In genomic region chr1:116179886-116180474, GRCh38 we compare ENCODE assay signal across 22 cellular contexts.
DNase-seq lines count a peak whose midpoint lies in the region; FAIRE-seq and TF ChIP-seq lines count a peak whose summit lies in the region.
"Had no signal": no experiment of that assay in that cellular context is flagged by ENCODE, and none has a peak within 500 bp of the region (broad histone marks: within the 10 kb centered on the region; RNA-seq: fewer than 3 reads in every experiment).

No MANE protein-coding gene starts in this region.

- H3K4me1 ChIP-seq in esophagus muscularis mucosa = no peaks in the 10 kb centered on the region
- H3K4me1 ChIP-seq: SJSA1 had no signal

- intact Hi-C loops in esophagus muscularis mucosa (cut with DNase I) = no loop called here

- H3K9me3 Mint-ChIP-seq in activated naive CD4-positive, alpha-beta T cell treated with anti-CD3 and anti-CD28 coated beads, Interleukin-2, amount 10 ng/mL, durations not matched to agents 7 days and 5 days = no peaks in the 10 kb centered on the region
- H3K9me3 Mint-ChIP-seq: CD8-positive, alpha-beta T cell; HFFc6 had no signal

- no peak for TF ChIP-seq CTCF in esophagus muscularis mucosa (IDR thresholded peaks at IDR 0.05)
- TF ChIP-seq CTCF in GM20000 (IDR thresholded peaks at IDR 0.05; ENCODE audit: extremely low read depth, missing control alignments) = no peak

- DNase-seq in NCI-H2196 (lab: John Stamatoyannopoulos, UW; ENCODE audit: unreplicated experiment) = peak; percentile 8
- no peak for DNase-seq in NCI-H2196 treated with DMSO at 0.1 percent for 48 hours (lab: John Stamatoyannopoulos, UW; ENCODE audit: unreplicated experiment)
- DNase-seq in NCI-H774 (lab: John Stamatoyannopoulos, UW) = peak; percentile 38
- DNase-seq in esophagus muscularis mucosa (ENCODE audit: extremely low spot score) = peak; percentile 78
- DNase-seq in urothelium cell line (ENCODE audit: low spot score) = no peak
- no peak for DNase-seq in GM20000 (ENCODE audit: low spot score)
- no peak for DNase-seq in activated naive CD4-positive, alpha-beta T cell treated with anti-CD3 and anti-CD28 coated beads, Interleukin-2, amount 10 ng/mL, durations not matched to agents 7 days and 5 days
- DNase-seq in GM19239 (ENCODE audit: insufficient read length, low spot score) = no peak
- DNase-seq: 8988T; CD8-positive, alpha-beta T cell; GF-D8; HFFc6; Karpas-422; MM.1S; NCI-H1105; NCI-H1694; NCI-H510A; SW 1271 had no signal

- no peaks in the 10 kb centered on the region for H3K4me1 Mint-ChIP-seq in activated naive CD4-positive, alpha-beta T cell treated with anti-CD3 and anti-CD28 coated beads, Interleukin-2, amount 10 ng/mL, durations not matched to agents 7 days and 5 days

- WGBS in esophagus muscularis mucosa = 86% methylated on average over 4 of the region's 4 CpGs

- H3K27ac ChIP-seq in esophagus muscularis mucosa (replicated peaks in 1 of 4) = no peak overlapping the region
- H3K27ac ChIP-seq: SJSA1 had no signal

- H3K9me3 ChIP-seq in esophagus muscularis mucosa = no peaks in the 10 kb centered on the region
- H3K9me3 ChIP-seq: SJSA1 had no signal

- H3K36me3 ChIP-seq in esophagus muscularis mucosa = no peaks in the 10 kb centered on the region
- H3K36me3 ChIP-seq: SJSA1 had no signal

- H3K27me3 Mint-ChIP-seq in activated naive CD4-positive, alpha-beta T cell treated with anti-CD3 and anti-CD28 coated beads, Interleukin-2, amount 10 ng/mL, durations not matched to agents 7 days and 5 days = peaks cover 48% of the 10 kb centered on the region

- peak; percentile 81 for FAIRE-seq in urothelium cell line (lab: Jason Lieb, UNC)
- FAIRE-seq in GM19239 (lab: Jason Lieb, UNC) = no peak
- FAIRE-seq: D721Med, GM12891, GM18507 had no signal

- no peak for TF ChIP-seq POLR2A in esophagus muscularis mucosa (IDR thresholded peaks at IDR 0.05; ENCODE audit: low read depth)

- no peaks in the 10 kb centered on the region for H3K36me3 Mint-ChIP-seq in activated naive CD4-positive, alpha-beta T cell treated with anti-CD3 and anti-CD28 coated beads, Interleukin-2, amount 10 ng/mL, durations not matched to agents 7 days and 5 days
- H3K36me3 Mint-ChIP-seq: CD8-positive, alpha-beta T cell had no signal

- CTCF ChIA-PET in activated naive CD4-positive, alpha-beta T cell treated with anti-CD3 and anti-CD28 coated beads, Interleukin-2, amount 10 ng/mL, durations not matched to agents 7 days and 5 days (lab: Charles Lee) = interaction anchor here (1.1 kb wide), 1 partner anchor 40 kb away, joined by 3 read pairs; no protein-coding TSS in a partner anchor

- no peak overlapping the region for H3K4me3 ChIP-seq in esophagus muscularis mucosa
- H3K4me3 ChIP-seq: SJSA1 had no signal

- H3K27ac Mint-ChIP-seq in activated naive CD4-positive, alpha-beta T cell treated with anti-CD3 and anti-CD28 coated beads, Interleukin-2, amount 10 ng/mL, durations not matched to agents 7 days and 5 days = no peak overlapping the region
- H3K27ac Mint-ChIP-seq: CD8-positive, alpha-beta T cell; HFFc6 had no signal

- H3K27me3 ChIP-seq in esophagus muscularis mucosa = peaks cover 0 to 18% (median 0%) of the 10 kb centered on the region in 4 donors

- TF ChIP-seq EP300 in esophagus muscularis mucosa (IDR thresholded peaks at IDR 0.05) = no peak

- no peak overlapping the region for H3K4me3 Mint-ChIP-seq in activated naive CD4-positive, alpha-beta T cell treated with anti-CD3 and anti-CD28 coated beads, Interleukin-2, amount 10 ng/mL, durations not matched to agents 7 days and 5 days
- H3K4me3 Mint-ChIP-seq: CD8-positive, alpha-beta T cell; HFFc6 had no signal

Comparison
In these comparisons a context has a peak if more than half of its experiments do, and no peak if none do; other contexts are left out.
1. DNase-seq: peak in NCI-H2196 (single experiment), NCI-H774 (single experiment) and esophagus muscularis mucosa (single experiment); none in NCI-H2196 treated with DMSO at 0.1 percent for 48 hours (single experiment), urothelium cell line (single experiment), GM20000 (single experiment), activated naive CD4-positive, alpha-beta T cell treated with anti-CD3 and anti-CD28 coated beads, Interleukin-2, amount 10 ng/mL, durations not matched to agents 7 days and 5 days (single experiment) and GM19239 (single experiment).